ENCODE assay signal across 8 cellular contexts in genomic region chr17:42248351-42249179, GRCh38. TPM values are rescaled to one million over a fixed set of nuclear protein-coding genes. Genes with fewer than 3 reads are reported as not detected.
A peak's percentile ranks its signal among the peaks of the same experiment; 100 is the strongest.
DNase-seq lines count a peak whose midpoint lies in the region; ATAC-seq and TF ChIP-seq lines count a peak whose summit lies in the region.

No MANE protein-coding gene starts in this region.

- H4K8ac ChIP-seq in mesendoderm (ENCODE audit: low read depth, low read length) = no peak overlapping the region

- no peak overlapping the region for H3K27ac ChIP-seq in mesendoderm (ENCODE audit: low read depth, low read length)

- H3K4me3 ChIP-seq in mesendoderm (ENCODE audit: low read length) = no peak overlapping the region

- no peak overlapping the region for H3K4ac ChIP-seq in mesendoderm (ENCODE audit: low read depth, low read length)

- H3K79me2 ChIP-seq in mesendoderm (ENCODE audit: control insufficient read depth, insufficient read depth, low read length) = no peaks in the 10 kb centered on the region

- no peaks in the 10 kb centered on the region for H3K36me3 ChIP-seq in mesendoderm (ENCODE audit: control insufficient read depth, insufficient read depth, low read length)

- H4K5ac ChIP-seq in mesendoderm (ENCODE audit: low read length) = no peak overlapping the region

- H3K4me2 ChIP-seq in mesendoderm (ENCODE audit: low read length) = no peak overlapping the region

- TF ChIP-seq CTCF in type B pancreatic cell (conservative IDR thresholded peaks at IDR 0.05) = no peak

- no peaks in the 10 kb centered on the region for H3K4me1 ChIP-seq in mesendoderm (ENCODE audit: control insufficient read depth, low read depth, low read length)

- H3K27me3 Mint-ChIP-seq in type B pancreatic cell = no peaks in the 10 kb centered on the region

- H2BK5ac ChIP-seq in mesendoderm (ENCODE audit: low read length) = no peak overlapping the region

- H3K4me1 Mint-ChIP-seq in type B pancreatic cell (ENCODE audit: unreplicated experiment) = peaks cover 25% of the 10 kb centered on the region

- peaks cover 2% of the 10 kb centered on the region for H3K79me1 ChIP-seq in mesendoderm (ENCODE audit: low read length)

- H3K18ac ChIP-seq in mesendoderm (ENCODE audit: low read length) = no peak overlapping the region

- no peak overlapping the region for H3K4me3 Mint-ChIP-seq in type B pancreatic cell

- peak; percentile 90 for ATAC-seq in GM21825 (IDR thresholded peaks at IDR 0.05; ENCODE audit: unreplicated experiment)

- H3K9ac ChIP-seq in mesendoderm (ENCODE audit: low read length) = no peak overlapping the region

- WGBS in mesendoderm (ENCODE audit: extremely low coverage, insufficient coverage, low lambda C conversion rate) = no CpG with 5 or more reads among the region's 13 CpGs

- H3K56ac ChIP-seq in mesendoderm (ENCODE audit: low read length) = no peak overlapping the region

- no peaks in the 10 kb centered on the region for H3K27me3 ChIP-seq in mesendoderm (ENCODE audit: insufficient read depth, low read length, poor library complexity)

- H2AK5ac ChIP-seq in mesendoderm (ENCODE audit: low read length) = no peak overlapping the region

- H3K9me3 Mint-ChIP-seq in type B pancreatic cell = no peaks in the 10 kb centered on the region

- H3K27ac Mint-ChIP-seq in type B pancreatic cell = no peak overlapping the region

- DNase-seq in Daoy (ENCODE audit: low read depth) (peak; percentile 23), NCI-H2171 (lab: John Stamatoyannopoulos, UW) (peak; percentile 87), dermis microvascular lymphatic vessel endothelial cell (ENCODE audit: low read depth in 2 of 2) (peak; percentile 95 to 97), mesendoderm (peak; percentile 18), type B pancreatic cell (ENCODE audit: extremely low spot score, unreplicated experiment) (no peak)
- DNase-seq in activated CD4-positive, alpha-beta T cell treated with anti-CD3 and anti-CD28 coated beads, Interleukin-2, amount 50 U/mL, for 1 hour = peak; percentile 73
- DNase-seq in stimulated activated CD8-positive, alpha-beta memory T cell treated with anti-CD3 and anti-CD28 coated beads, Interleukin-12 subunit alpha, Interleukin-12 subunit beta, amount 100 ng/mL, for 4 hours (ENCODE audit: low read depth) = peak; percentile 57

- no peak overlapping the region for H2BK120ac ChIP-seq in mesendoderm (ENCODE audit: low read depth, low read length)

- H3K36me3 Mint-ChIP-seq in type B pancreatic cell = no peaks in the 10 kb centered on the region

- H2BK15ac ChIP-seq in mesendoderm (replicated peaks; ENCODE audit: low read depth) = no peak overlapping the region

- no peak overlapping the region for H3K23ac ChIP-seq in mesendoderm (ENCODE audit: low read length)

RNA-seq across cellular contexts. Expression of gene STAT5B, which starts 27.6 kb away (rescaled TPM):
- total RNA-seq in Daoy (2014; rRNA removed; shearing (Covaris generic)) = 18.6 and 27.1 TPM in 2 replicates
- total RNA-seq in dermis microvascular lymphatic vessel endothelial cell (25.2 and 31.5 TPM in 2 replicates), type B pancreatic cell (ENCODE audit: low replicate concordance) (22.0 and 42.3 TPM in 2 replicates)
- polyA plus RNA-seq in mesendoderm (2013, experiment 1 of 2) = 24.3 TPM
- 26.6 TPM for polyA plus RNA-seq in mesendoderm (2013, experiment 2 of 2)

RNA-seq across cellular contexts. Expression of gene STAT5A, which starts 39.7 kb away (rescaled TPM):
- total RNA-seq in Daoy (2014; rRNA removed; shearing (Covaris generic)) = 11.9 and 18.7 TPM in 2 replicates
- total RNA-seq in dermis microvascular lymphatic vessel endothelial cell (41.8 and 45.9 TPM in 2 replicates), type B pancreatic cell (ENCODE audit: low replicate concordance) (1.6 and 2.0 TPM in 2 replicates)
- polyA plus RNA-seq in mesendoderm (2013, experiment 1 of 2) = 1.7 TPM
- 1.7 TPM for polyA plus RNA-seq in mesendoderm (2013, experiment 2 of 2)

RNA-seq across cellular contexts. Expression of gene GHDC, which starts 54.3 kb away (rescaled TPM):
- 1.8 and 2.8 TPM in 2 replicates for total RNA-seq in Daoy (2014; rRNA removed; shearing (Covaris generic))
- total RNA-seq in dermis microvascular lymphatic vessel endothelial cell (12.1 and 27.6 TPM in 2 replicates), type B pancreatic cell (ENCODE audit: low replicate concordance) (4.4 and 6.4 TPM in 2 replicates)
- 2.5 TPM for polyA plus RNA-seq in mesendoderm (2013, experiment 1 of 2)
- polyA plus RNA-seq in mesendoderm (2013, experiment 2 of 2) = 2.6 TPM
